ENCODE assay signal across 11 cellular contexts in genomic region chr13:113981201-113981605, GRCh38. TPM values are rescaled to one million over a fixed set of nuclear protein-coding genes. Genes with fewer than 3 reads are reported as not detected.
A peak's percentile ranks its signal among the peaks of the same experiment; 100 is the strongest.
DNase-seq lines count a peak whose midpoint lies in the region; ATAC-seq and TF ChIP-seq lines count a peak whose summit lies in the region.
"Had no signal": no experiment of that assay in that cellular context is flagged by ENCODE, and none has a peak within 500 bp of the region (broad histone marks: within the 10 kb centered on the region; RNA-seq: fewer than 3 reads in every experiment).

No MANE protein-coding gene starts in this region.

- no TSS peak for BruUV-seq in OCI-LY7 (replicated peaks; lab: Mats Ljungman, UMichigan)

- CTCF ChIA-PET in OCI-LY7 (lab: Charles Lee; ENCODE audit: unreplicated experiment) = no interaction called here

- H3K79me2 ChIP-seq in OCI-LY7 (ENCODE audit: insufficient read depth, low read depth, low read length) = no peaks in the 10 kb centered on the region

- peak; percentile 76 for DNase-seq in A172 (ENCODE audit: low spot score)
- DNase-seq in NCI-H1092 (lab: John Stamatoyannopoulos, UW) = peak; percentile 98
- peak; percentile 97 to 99 for DNase-seq in SHP77 (lab: John Stamatoyannopoulos, UW)
- DNase-seq in lower leg skin (ENCODE audit: low spot score in 2 of 2) = peak; percentile 88 to 94
- no peak for DNase-seq in SKM-1 treated with dmso at 0.1 percent for 144 hours (lab: John Stamatoyannopoulos, UW; ENCODE audit: unreplicated experiment)
- DNase-seq in Kasumi-1 (lab: John Stamatoyannopoulos, UW) = no peak
- no peak for DNase-seq in OCI-LY7 (ENCODE audit: low spot score)
- DNase-seq: AML-193; stimulated activated naive CD4-positive, alpha-beta T cell treated with Interleukin-2 at 50 U/mL for 16 hours had no signal

- ATAC-seq in GM21528 (IDR thresholded peaks at IDR 0.05; ENCODE audit: low FRiP score, unreplicated experiment) = no peak

- POLR2A ChIA-PET in OCI-LY7 (lab: Charles Lee) = no interaction called here

- intact Hi-C loops in lower leg skin (cut with DNase I; ENCODE audit: low total_unique reads) = no loop called here
- intact Hi-C loops in OCI-LY7 (cut with micrococcal nuclease; ENCODE audit: unreplicated experiment) = no loop called here

- H3K4me2 ChIP-seq in OCI-LY7 (ENCODE audit: low read length) = no peak overlapping the region

- no peaks in the 10 kb centered on the region for H3K9me3 ChIP-seq in OCI-LY7 (ENCODE audit: low read length)
- H3K9me3 ChIP-seq: SJCRH30 had no signal

- 73 to 75% methylated on average over 9 to 16 of the region's 16 CpGs for WGBS in lower leg skin, 2 donors

- no peaks in the 10 kb centered on the region for H3K9me2 ChIP-seq in OCI-LY7 (ENCODE audit: insufficient read depth, low read length)

- H3K4me3 ChIP-seq in lower leg skin (ENCODE audit: low read depth, poor library complexity, severe bottlenecking) = no peak overlapping the region
- no peak overlapping the region for H3K4me3 ChIP-seq in OCI-LY7 (ENCODE audit: low read depth, low read length, poor library complexity, severe bottlenecking)
- H3K4me3 ChIP-seq: SJCRH30 had no signal

- no peak overlapping the region for H3K27ac ChIP-seq in OCI-LY7 (ENCODE audit: low read depth, low read length, poor library complexity, severe bottlenecking)
- H3K27ac ChIP-seq: SJCRH30 had no signal

- peaks cover 6% of the 10 kb centered on the region; the same call in 1 of the 2 replicates for H3K36me3 ChIP-seq in OCI-LY7 (ENCODE audit: insufficient read depth, low read length)
- H3K36me3 ChIP-seq: SJCRH30 had no signal

- TF ChIP-seq POLR2A in lower leg skin (IDR thresholded peaks at IDR 0.05) = no peak

- no peak for TF ChIP-seq CTCF in lower leg skin (IDR thresholded peaks at IDR 0.05)
- no peak for TF ChIP-seq CTCF in OCI-LY7 (conservative IDR thresholded peaks at IDR 0.05; ENCODE audit: low read length)

- no peaks in the 10 kb centered on the region for H4K20me1 ChIP-seq in OCI-LY7 (ENCODE audit: insufficient read depth, low read length)

- no peaks in the 10 kb centered on the region for H3K4me1 ChIP-seq in OCI-LY7 (ENCODE audit: insufficient read depth, low read length, poor library complexity, severe bottlenecking)
- H3K4me1 ChIP-seq: SJCRH30 had no signal

- no peak overlapping the region for H2AFZ ChIP-seq in OCI-LY7 (ENCODE audit: low read length)

RNA-seq across cellular contexts. Expression of gene C13orf46, which starts 7.3 kb away (rescaled TPM):
- 0.02 and 0.12 TPM in 2 replicates for total RNA-seq in A172 (2014; rRNA removed; shearing (Covaris generic))
- total RNA-seq in lower leg skin (1 to 10 TPM in 1 of 4 donors, under 1 TPM in 2, not detected in 1; 0.13 to 1.4 (median 0.13) TPM), OCI-LY7 (2022) (0.09 and 0.21 TPM in 2 replicates)
- not detected in 2 replicates for total RNA-seq in OCI-LY7 (2014; rRNA removed; shearing (Covaris generic))

Comparison
In these comparisons a context has a peak if more than half of its experiments do, and no peak if none do; other contexts are left out.
1. DNase-seq: peak in A172 (single experiment), NCI-H1092 (single experiment), SHP77 (2 of 2) and lower leg skin (2 of 2); none in SKM-1 treated with dmso at 0.1 percent for 144 hours (single experiment), Kasumi-1 (0 of 2) and OCI-LY7 (single experiment).